ENCODE assay signal across 18 cellular contexts in the genomic region with DNA sequence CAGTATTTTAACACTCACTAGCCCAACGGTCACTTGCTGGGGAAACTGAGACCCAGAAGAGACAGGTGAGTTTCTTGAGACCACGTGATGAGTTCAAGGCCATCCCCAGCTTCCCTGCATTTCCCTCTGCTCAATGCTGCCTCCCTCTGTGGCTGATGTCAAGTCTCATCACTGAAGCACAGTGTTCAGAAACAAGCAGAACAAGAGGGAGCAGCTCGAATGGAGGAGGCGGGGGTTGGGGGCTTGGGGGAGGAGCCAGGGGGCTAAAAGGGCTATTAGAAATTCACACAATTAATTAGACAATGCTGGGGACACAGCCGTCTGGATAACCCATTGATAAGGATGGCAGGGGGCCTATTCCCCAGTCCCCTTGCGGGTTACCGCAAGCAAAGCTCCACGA.
A peak's percentile ranks its signal among the peaks of the same experiment; 100 is the strongest.
DNase-seq lines count a peak whose midpoint lies in the region; ATAC-seq and TF ChIP-seq lines count a peak whose summit lies in the region.
"Had no signal": no experiment of that assay in that cellular context is flagged by ENCODE, and none has a peak within 500 bp of the region (broad histone marks: within the 10 kb centered on the region; RNA-seq: fewer than 3 reads in every experiment).

No MANE protein-coding gene starts in this region.

- no peak overlapping the region for H3K9ac ChIP-seq in neural progenitor cell
- H3K9ac ChIP-seq: BLaER1 treated with 17β-estradiol and CSF1 and Interleukin-3, amounts not matched to agents 10 nM and 100 nM had no signal

- H3K36me3 Mint-ChIP-seq in neural progenitor cell = no peaks in the 10 kb centered on the region

- H3K9me3 Mint-ChIP-seq in neural progenitor cell = no peaks in the 10 kb centered on the region

- no peak for ATAC-seq in GM18520 (IDR thresholded peaks at IDR 0.05; ENCODE audit: unreplicated experiment)
- ATAC-seq: left colon had no signal

- no peaks in the 10 kb centered on the region for H3K9me3 ChIP-seq in neural progenitor cell (ENCODE audit: low read depth)
- H3K9me3 ChIP-seq: thoracic aorta had no signal

- no peak overlapping the region for H2AFZ ChIP-seq in neural progenitor cell (replicated peaks)

- peak overlapping the region; percentile 11 to 65 (median 40) for H3K4me3 ChIP-seq in dorsolateral prefrontal cortex
- H3K4me3 ChIP-seq in neural progenitor cell = no peak overlapping the region
- H3K4me3 ChIP-seq: BLaER1 treated with 17β-estradiol and CSF1 and Interleukin-3, amounts not matched to agents 10 nM and 100 nM; thoracic aorta had no signal

- H3K4me3 Mint-ChIP-seq in neural progenitor cell = no peak overlapping the region

- H4K20me1 ChIP-seq in neural progenitor cell (ENCODE audit: low read depth) = no peaks in the 10 kb centered on the region
- H4K20me1 ChIP-seq: BLaER1 treated with 17β-estradiol and CSF1 and Interleukin-3, amounts not matched to agents 10 nM and 100 nM had no signal

- intact Hi-C loops in dorsolateral prefrontal cortex (cut with DNase I) = no loop called here

- peak overlapping the region; percentile 30 for H3K4me2 ChIP-seq in neural progenitor cell
- H3K4me2 ChIP-seq: BLaER1 treated with 17β-estradiol and CSF1 and Interleukin-3, amounts not matched to agents 10 nM and 100 nM had no signal

- H3K4me1 Mint-ChIP-seq in neural progenitor cell = peaks cover 7% of the 10 kb centered on the region

- H3K27me3 ChIP-seq in dorsolateral prefrontal cortex = peaks cover 0 to 22% (median 0%) of the 10 kb centered on the region in 45 donors
- H3K27me3 ChIP-seq in neural progenitor cell = no peaks in the 10 kb centered on the region

- DNase-seq in ELR (ENCODE audit: low read depth) = peak; percentile 7
- peak; percentile 80 for DNase-seq in NCI-H82 (lab: John Stamatoyannopoulos, UW)
- peak in 3 of 10 donors; percentile 23 to 39 (median 35) for DNase-seq in dorsolateral prefrontal cortex
- peak; percentile 68 for DNase-seq in neural progenitor cell (ENCODE audit: low spot score)
- DNase-seq in activated CD4-positive, alpha-beta T cell treated with anti-CD3 and anti-CD28 coated beads, Interleukin-2, amount 50 U/mL, for 1 hour = no peak
- DNase-seq in NCI-H2196 treated with DMSO at 0.1 percent for 48 hours (lab: John Stamatoyannopoulos, UW; ENCODE audit: unreplicated experiment) = no peak
- no peak for DNase-seq in HT-29 (ENCODE audit: low spot score)
- DNase-seq: activated CD8-positive, alpha-beta memory T cell treated with anti-CD3 and anti-CD28 coated beads, Interleukin-2, amount 50 U/mL, for 48 hours; activated naive CD4-positive, alpha-beta T cell; DMS 273 treated with DMSO at 0.1 percent for 48 hours; left colon; NCI-H345; stimulated activated CD4-positive, alpha-beta T cell treated with anti-CD3 and anti-CD28 coated beads, Interleukin-4, amount 100 ng/mL, for 4 hours; T1000 had no signal

- TF ChIP-seq CTCF in dorsolateral prefrontal cortex (IDR thresholded peaks at IDR 0.05 in 54 of 56, conservative IDR thresholded peaks at IDR 0.05 in 2 of 56; ENCODE audit: low read depth in 1 of 56, partially characterized antibody in 56 of 56) (peak in 44 of 56 donors; percentile 10 to 54 (median 34)), neural progenitor cell (IDR thresholded peaks at IDR 0.05) (no peak)

- no peak overlapping the region for H3K27ac Mint-ChIP-seq in neural progenitor cell

- peaks cover 13% of the 10 kb centered on the region for H3K4me1 ChIP-seq in neural progenitor cell

- no peaks in the 10 kb centered on the region for H3K79me2 ChIP-seq in neural progenitor cell (ENCODE audit: low read depth)

- peaks cover 11% of the 10 kb centered on the region for H3K27me3 Mint-ChIP-seq in neural progenitor cell (ENCODE audit: insufficient read depth, low read depth)

- no peak overlapping the region for H3K27ac ChIP-seq in dorsolateral prefrontal cortex
- no peak overlapping the region for H3K27ac ChIP-seq in neural progenitor cell
- H3K27ac ChIP-seq: BLaER1 treated with 17β-estradiol and CSF1 and Interleukin-3, amounts not matched to agents 10 nM and 100 nM; HL-60; thoracic aorta had no signal

- peaks cover 15% of the 10 kb centered on the region for H3F3A ChIP-seq in neural progenitor cell (ENCODE audit: low read depth)

- H3K36me3 ChIP-seq in neural progenitor cell = no peaks in the 10 kb centered on the region
- H3K36me3 ChIP-seq: BLaER1 treated with 17β-estradiol and CSF1 and Interleukin-3, amounts not matched to agents 10 nM and 100 nM; thoracic aorta had no signal

Comparison
In these comparisons a context has a peak if more than half of its experiments do, and no peak if none do; other contexts are left out.
1. DNase-seq: peak in ELR (single experiment), NCI-H82 (single experiment) and neural progenitor cell (single experiment); none in activated CD4-positive, alpha-beta T cell treated with anti-CD3 and anti-CD28 coated beads, Interleukin-2, amount 50 U/mL, for 1 hour (single experiment), NCI-H2196 treated with DMSO at 0.1 percent for 48 hours (single experiment) and HT-29 (single experiment).